Comparison of ENCODE assay signal across 19 cellular contexts in the genomic region with DNA sequence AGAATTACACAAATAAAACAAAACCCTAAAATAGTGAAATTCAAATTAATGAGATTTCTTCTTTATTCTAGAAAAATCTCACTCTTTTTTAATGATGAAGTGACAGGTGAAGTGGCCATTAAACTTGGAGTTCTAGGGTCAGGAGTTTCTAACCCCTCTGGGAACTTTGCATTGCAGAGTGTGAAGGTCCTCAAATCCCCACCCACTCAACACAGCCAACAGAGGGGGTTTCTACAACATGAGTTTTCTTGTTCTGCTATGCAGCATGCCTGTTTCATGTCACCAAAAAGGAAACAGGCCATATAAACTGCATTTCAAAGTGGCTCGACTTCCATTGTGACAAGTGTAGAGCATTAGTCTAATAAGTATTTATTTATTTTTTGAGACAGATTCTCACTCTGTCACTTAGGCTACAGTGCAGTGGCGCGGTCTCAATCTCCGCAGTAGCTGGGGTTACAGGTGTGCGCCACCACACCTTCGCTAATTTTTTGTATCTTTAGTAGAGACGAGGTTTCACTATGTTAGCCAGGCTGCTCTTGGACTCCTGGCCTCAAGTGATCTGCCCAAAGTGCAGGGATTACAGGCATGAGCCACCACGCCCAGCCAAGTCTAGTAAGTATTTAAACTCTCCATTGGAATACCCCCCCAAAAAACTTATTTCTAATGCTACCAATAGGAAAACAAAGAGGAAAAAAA.
A peak's percentile ranks its signal among the peaks of the same experiment; 100 is the strongest.
DNase-seq lines count a peak whose midpoint lies in the region; ATAC-seq, FAIRE-seq and TF ChIP-seq lines count a peak whose summit lies in the region.
"Had no signal": no experiment of that assay in that cellular context is flagged by ENCODE, and none has a peak within 500 bp of the region (broad histone marks: within the 10 kb centered on the region; RNA-seq: fewer than 3 reads in every experiment).

No MANE protein-coding gene starts in this region.

- no peak overlapping the region for H3K4me3 Mint-ChIP-seq in endodermal cell
- no peak overlapping the region for H3K4me3 Mint-ChIP-seq in neural crest cell
- H3K4me3 Mint-ChIP-seq: CD8-positive, alpha-beta memory T cell had no signal

- H3K9me3 ChIP-seq in endodermal cell (ENCODE audit: control insufficient read depth, low read length): no peaks in the 10 kb centered on the region
- H3K9me3 ChIP-seq in right lobe of liver: no peaks in the 10 kb centered on the region
- H3K9me3 ChIP-seq: Peyer's patch had no signal

- H3K4me1 ChIP-seq in endodermal cell (ENCODE audit: control insufficient read depth, insufficient read depth, low read length) (no peaks in the 10 kb centered on the region), right lobe of liver (peaks cover 0 to 75% (median 15%) of the 10 kb centered on the region in 4 donors)

- H3K27ac Mint-ChIP-seq in endodermal cell (no peak overlapping the region), neural crest cell (ENCODE audit: unreplicated experiment) (no peak overlapping the region)

- TF ChIP-seq CTCF in endodermal cell (conservative IDR thresholded peaks at IDR 0.05) (peak; percentile 51), right lobe of liver (IDR thresholded peaks at IDR 0.05) (no peak), neural crest cell (conservative IDR thresholded peaks at IDR 0.05) (peak; percentile 14)

- TF ChIP-seq POLR2A in GM12891 (IDR thresholded peaks at IDR 0.05; ENCODE audit: low read depth, low read length) (no peak), right lobe of liver (IDR thresholded peaks at IDR 0.05) (no peak)

- H3K4me1 Mint-ChIP-seq in endodermal cell: peaks cover 27% of the 10 kb centered on the region
- H3K4me1 Mint-ChIP-seq in neural crest cell: peaks cover 23% of the 10 kb centered on the region

- H3K36me3 ChIP-seq in endodermal cell (ENCODE audit: control insufficient read depth, insufficient read depth, low read length): no peaks in the 10 kb centered on the region
- no peaks in the 10 kb centered on the region for H3K36me3 ChIP-seq in right lobe of liver
- H3K36me3 ChIP-seq: Peyer's patch had no signal

- no peak overlapping the region for H3K27ac ChIP-seq in endodermal cell (ENCODE audit: low read depth, low read length)
- H3K27ac ChIP-seq in right lobe of liver: peak overlapping the region in 2 of 3 donors; percentile 3 to 41
- H3K27ac ChIP-seq: BLaER1 treated with 17β-estradiol and CSF1 and Interleukin-3, amounts not matched to agents 10 nM and 100 nM; KMS-11 had no signal

- no peaks in the 10 kb centered on the region for H3K27me3 Mint-ChIP-seq in endodermal cell (ENCODE audit: insufficient read depth)
- no peaks in the 10 kb centered on the region for H3K27me3 Mint-ChIP-seq in neural crest cell (ENCODE audit: low read depth)
- H3K27me3 Mint-ChIP-seq: CD8-positive, alpha-beta memory T cell had no signal

- H3K9ac ChIP-seq in endodermal cell (ENCODE audit: extremely low read depth, low read length, poor library complexity, severe bottlenecking): no peak overlapping the region
- H3K9ac ChIP-seq: BLaER1 treated with 17β-estradiol and CSF1 and Interleukin-3, amounts not matched to agents 10 nM and 100 nM; KMS-11 had no signal

- H3K36me3 Mint-ChIP-seq in endodermal cell (ENCODE audit: low read depth): no peaks in the 10 kb centered on the region
- H3K36me3 Mint-ChIP-seq in neural crest cell (ENCODE audit: low read depth): peaks cover 5% of the 10 kb centered on the region

- intact Hi-C loops in right lobe of liver (cut with DNase I): no loop called here

- WGBS in endodermal cell (ENCODE audit: insufficient coverage in 1 of 2, insufficient read length in 1 of 2), 2 experiments: 94 to 98% methylated on average over 6 to 8 of the region's 8 CpGs
- 83% methylated on average over 8 of the region's 8 CpGs for WGBS in right lobe of liver (ENCODE audit: insufficient coverage, low coverage, low lambda C conversion rate, missing lambda C conversion rate)

- no peaks in the 10 kb centered on the region for H3K9me3 Mint-ChIP-seq in endodermal cell
- H3K9me3 Mint-ChIP-seq in neural crest cell: no peaks in the 10 kb centered on the region
- H3K9me3 Mint-ChIP-seq: CD8-positive, alpha-beta memory T cell had no signal

- ATAC-seq in right lobe of liver: peak in 2 of 4 donors; percentile 34
- ATAC-seq: Right ventricle myocardium inferior had no signal

- DNase-seq in GM12891 (ENCODE audit: insufficient read length, low spot score) (no peak), endodermal cell (no peak), right lobe of liver (peak in 2 of 3 donors; percentile 28 to 52), neural crest cell (ENCODE audit: low read depth, low spot score) (no peak), 8988T (no peak), NCI-H2227 treated with DMSO at 0.1 percent for 48 hours (lab: John Stamatoyannopoulos, UW) (no peak)
- DNase-seq in activated CD4-positive, alpha-beta T cell treated with anti-CD3 and anti-CD28 coated beads, Interleukin-2, amount 50 U/mL, for 1 hour: no peak
- DNase-seq in stimulated activated CD4-positive, alpha-beta T cell treated with anti-CD3 and anti-CD28 coated beads, Interleukin-2, amount 100 ng/mL, for 48 hours: no peak
- DNase-seq: CD8-positive, alpha-beta memory T cell; DMS79 treated with DMSO at 0.1 percent for 48 hours; NCI-H1048; NCI-H1436 treated with DMSO at 0.1 percent for 48 hours; NCI-H510A had no signal

- FAIRE-seq in GM12891 (lab: Jason Lieb, UNC): peak; percentile 50
- FAIRE-seq: A204.1, D721Med had no signal

- no peak overlapping the region for H3K4me3 ChIP-seq in endodermal cell (ENCODE audit: low read length)
- no peak overlapping the region for H3K4me3 ChIP-seq in right lobe of liver
- H3K4me3 ChIP-seq: BLaER1 treated with 17β-estradiol and CSF1 and Interleukin-3, amounts not matched to agents 10 nM and 100 nM; Peyer's patch had no signal

- H3K27me3 ChIP-seq in endodermal cell (ENCODE audit: control insufficient read depth, insufficient read depth, low read length, poor library complexity, severe bottlenecking): no peaks in the 10 kb centered on the region
- no peaks in the 10 kb centered on the region for H3K27me3 ChIP-seq in right lobe of liver
- H3K27me3 ChIP-seq: BLaER1 treated with 17β-estradiol and CSF1 and Interleukin-3, amounts not matched to agents 10 nM and 100 nM; Peyer's patch had no signal

TF ChIP-seq in GM12891, 5 proteins besides CTCF, POLR2A, EP300 and RAD21:
- TF ChIP-seq SPI1 (IDR thresholded peaks at IDR 0.05; ENCODE audit: low read depth, low read length) (no peak), POU2F2 (IDR thresholded peaks at IDR 0.05; ENCODE audit: low read depth, low read length) (no peak), TAF1 (IDR thresholded peaks at IDR 0.05; ENCODE audit: low read depth, low read length) (no peak), PAX5 (IDR thresholded peaks at IDR 0.05; ENCODE audit: insufficient read depth, low read length, severe bottlenecking) (no peak), POLR2AphosphoS5 (IDR thresholded peaks at IDR 0.05; ENCODE audit: low read depth, low read length) (no peak)

Comparison
In these comparisons a context has a peak if more than half of its experiments do, and no peak if none do; other contexts are left out.
1. DNase-seq: peak in right lobe of liver (2 of 3); none in GM12891 (single experiment), endodermal cell (single experiment), neural crest cell (single experiment), 8988T (single experiment), NCI-H2227 treated with DMSO at 0.1 percent for 48 hours (single experiment), activated CD4-positive, alpha-beta T cell treated with anti-CD3 and anti-CD28 coated beads, Interleukin-2, amount 50 U/mL, for 1 hour (single experiment) and stimulated activated CD4-positive, alpha-beta T cell treated with anti-CD3 and anti-CD28 coated beads, Interleukin-2, amount 100 ng/mL, for 48 hours (0 of 2).
2. CTCF ChIP-seq: peak in endodermal cell (single experiment) and neural crest cell (single experiment); none in right lobe of liver (0 of 4).